In genomic region chr6:29749668-29750067, GRCh38 we compare ENCODE assay signal across 7 cellular contexts. TPM values are rescaled to one million over a fixed set of nuclear protein-coding genes. Genes with fewer than 3 reads are reported as not detected.
DNase-seq lines count a peak whose midpoint lies in the region; ATAC-seq and TF ChIP-seq lines count a peak whose summit lies in the region.

No MANE protein-coding gene starts in this region.

- BruUV-seq in HCT116 (replicated peaks; lab: Mats Ljungman, UMichigan): no TSS peak

- ATAC-seq in HCT116: no peak
- no peak for ATAC-seq in WTC11
- ATAC-seq in HG03025 (IDR thresholded peaks at IDR 0.05; ENCODE audit: low FRiP score, unreplicated experiment): no peak

- peak overlapping the region; percentile 97 for H3K4me2 ChIP-seq in HCT116 (ENCODE audit: low read length)

- intact Hi-C loops in HCT116 (cut with micrococcal nuclease): loop anchor here (5.0 kb wide), 1 partner anchor 42 kb away; no protein-coding TSS in a partner anchor

- H3K4me3 ChIP-seq in HCT116 (replicated peaks in 1 of 2; ENCODE audit: low read depth in 1 of 2, low read length in 2 of 2): peak overlapping the region in 1 of 2 experiments; percentile 87; a peak in 1 of 4 replicates
- peak overlapping the region; percentile 22 for H3K4me3 ChIP-seq in iPS-11a (ENCODE audit: low read depth, low read length)
- H3K4me3 ChIP-seq in skeletal muscle tissue (ENCODE audit: low read length in 3 of 3): peak overlapping the region; percentile 88 to 89 (median 89)

- DNase-seq in HCT116 (ENCODE audit: low read depth, low spot score) (no peak), WTC11 (ENCODE audit: low spot score) (no peak), HCEC 1CT (no peak), SIG-M5 (lab: John Stamatoyannopoulos, UW) (no peak)

- no peak for TF ChIP-seq POLR2A in HCT116 (IDR thresholded peaks at IDR 0.05; ENCODE audit: borderline replicate concordance, extremely low read depth, insufficient read depth, insufficient read length)

- TF ChIP-seq RAD21 in HCT116 (IDR thresholded peaks at IDR 0.05; ENCODE audit: low read depth): no peak

- no peak overlapping the region for H2AFZ ChIP-seq in HCT116 (ENCODE audit: low read depth, low read length, poor library complexity, severe bottlenecking)

- H3K27me3 Mint-ChIP-seq in WTC11 (ENCODE audit: low read depth): peaks cover 84% of the 10 kb centered on the region

- peaks cover 32% of the 10 kb centered on the region for H3K4me1 Mint-ChIP-seq in WTC11

- POLR2A ChIA-PET in HCT116 (lab: Charles Lee): interaction anchor here (1.8 kb wide), 1 partner anchor 9 kb away, joined by 12 read pairs; no protein-coding TSS in a partner anchor
- POLR2A ChIA-PET in WTC11 (lab: Charles Lee): interaction anchor here (1.5 kb wide), 1 partner anchor 9 kb away, joined by 6 read pairs; no protein-coding TSS in a partner anchor

- no peaks in the 10 kb centered on the region for H3K9me2 ChIP-seq in HCT116 (ENCODE audit: insufficient read depth)

- peak overlapping the region; percentile 94 for H3K4me3 Mint-ChIP-seq in WTC11

- H3K9ac ChIP-seq in HCT116 (ENCODE audit: low read length) (no peak overlapping the region), skeletal muscle tissue (ENCODE audit: low read depth in 1 of 3, low read length in 3 of 3) (peak overlapping the region in 1 of 3 donors; percentile 50)

- no peaks in the 10 kb centered on the region for H3K27me3 ChIP-seq in HCT116 (ENCODE audit: insufficient read depth, low read length)
- H3K27me3 ChIP-seq in skeletal muscle tissue (ENCODE audit: control insufficient read depth in 3 of 3, insufficient read depth in 3 of 3, low read length in 3 of 3): no peaks in the 10 kb centered on the region

- H3K9me3 ChIP-seq in HCT116 (ENCODE audit: control insufficient read depth in 1 of 2, insufficient read depth in 1 of 2, low read depth in 1 of 2, low read length in 2 of 2): no peaks in the 10 kb centered on the region
- no peaks in the 10 kb centered on the region for H3K9me3 ChIP-seq in skeletal muscle tissue (ENCODE audit: control insufficient read depth in 3 of 3, low read length in 3 of 3)

- H3K27ac Mint-ChIP-seq in WTC11: no peak overlapping the region

- RAD21 ChIA-PET in HCT116 (lab: Charles Lee; ENCODE audit: low non-redundant PET in 1 of 2, low total read pairs in 2 of 2, uncharacterized antibody in 2 of 2, unreplicated experiment in 2 of 2): no interaction called here

- H3K9me3 Mint-ChIP-seq in WTC11: peaks cover 6% of the 10 kb centered on the region; the same call in 1 of the 2 replicates

- H3K36me3 ChIP-seq in HCT116 (ENCODE audit: control insufficient read depth in 1 of 2, insufficient read depth in 2 of 2, low read length in 2 of 2): no peaks in the 10 kb centered on the region
- peaks cover 0 to 4% (median 3%) of the 10 kb centered on the region in 3 donors for H3K36me3 ChIP-seq in skeletal muscle tissue (ENCODE audit: control insufficient read depth in 3 of 3, insufficient read depth in 3 of 3, low read length in 3 of 3)

- H3K27ac ChIP-seq in HCT116 (ENCODE audit: low read depth, low read length) (no peak overlapping the region), skeletal muscle tissue (ENCODE audit: low read depth, low read length) (no peak overlapping the region)

- no peaks in the 10 kb centered on the region for H4K20me1 ChIP-seq in HCT116 (ENCODE audit: insufficient read depth)

- no peaks in the 10 kb centered on the region for H3K36me3 Mint-ChIP-seq in WTC11

- CTCF ChIA-PET in HCT116 (lab: Charles Lee): interaction anchor here (1.1 to 2.3 kb wide), 4 partner anchors 8 to 102 kb away, joined by 3 to 17 read pairs (median 6); no protein-coding TSS in a partner anchor
- CTCF ChIA-PET in WTC11 (lab: Charles Lee): interaction anchor here (0.6 to 3.0 kb wide), 15 partner anchors 10 to 470 kb away, joined by 3 to 38 read pairs (median 5); no protein-coding TSS in a partner anchor

- no peaks in the 10 kb centered on the region; the same call in 1 of the 2 replicates for H3K79me2 ChIP-seq in HCT116 (ENCODE audit: insufficient read depth, low read length)

- TF ChIP-seq CTCF in HCT116 (IDR thresholded peaks at IDR 0.05 in 2 of 3, conservative IDR thresholded peaks at IDR 0.05 in 1 of 3; ENCODE audit: borderline replicate concordance in 1 of 3, insufficient read depth in 1 of 3, low read depth in 2 of 3, low read length in 2 of 3) (no peak), WTC11 (IDR thresholded peaks at IDR 0.05) (no peak)

- H3K4me1 ChIP-seq in HCT116 (ENCODE audit: control insufficient read depth in 1 of 2, insufficient read depth in 2 of 2, low read length in 2 of 2) (peaks cover 3 to 32% of the 10 kb centered on the region in 2 experiments; a peak in 3 of 4 replicates), skeletal muscle tissue (ENCODE audit: control insufficient read depth in 3 of 3, insufficient read depth in 3 of 3, low read length in 3 of 3) (peaks cover 12 to 24% (median 22%) of the 10 kb centered on the region in 3 donors)

TF ChIP-seq in HCT116, 20 proteins besides CTCF, POLR2A, EP300 and RAD21 (continues in another document):
- TF ChIP-seq CEBPB (IDR thresholded peaks at IDR 0.05; ENCODE audit: low read depth) (no peak), REST (IDR thresholded peaks at IDR 0.05; ENCODE audit: low read depth) (no peak), ATF3 (IDR thresholded peaks at IDR 0.05) (no peak), EGR1 (IDR thresholded peaks at IDR 0.05; ENCODE audit: low read depth) (no peak), ELF1 (IDR thresholded peaks at IDR 0.05; ENCODE audit: borderline replicate concordance, low read depth) (no peak), ZNF274 (IDR thresholded peaks at IDR 0.05; ENCODE audit: low read depth, low read length) (no peak), SP1 (IDR thresholded peaks at IDR 0.05; ENCODE audit: low read depth) (no peak)

TF ChIP-seq in WTC11, 78 proteins besides CTCF, POLR2A, EP300 and RAD21 (continues in another document):
- TF ChIP-seq ZSCAN18 (CRISPR knock-in tag; IDR thresholded peaks at IDR 0.05) (no peak), ZNF416 (CRISPR knock-in tag; IDR thresholded peaks at IDR 0.05) (no peak), KAT7 (CRISPR knock-in tag; IDR thresholded peaks at IDR 0.05; ENCODE audit: borderline replicate concordance) (no peak), SMAD3 (CRISPR knock-in tag; IDR thresholded peaks at IDR 0.05; ENCODE audit: borderline replicate concordance) (no peak), FOXP1 (CRISPR knock-in tag; IDR thresholded peaks at IDR 0.05; ENCODE audit: borderline replicate concordance) (no peak), JAZF1 (CRISPR knock-in tag; IDR thresholded peaks at IDR 0.05) (no peak), NFATC4 (CRISPR knock-in tag; IDR thresholded peaks at IDR 0.05) (no peak), RORB (CRISPR knock-in tag; IDR thresholded peaks at IDR 0.05) (no peak), ATF3 (CRISPR knock-in tag; conservative IDR thresholded peaks at IDR 0.05) (no peak), RELA (CRISPR knock-in tag; IDR thresholded peaks at IDR 0.05; ENCODE audit: borderline replicate concordance) (no peak), TEAD1 (CRISPR knock-in tag; IDR thresholded peaks at IDR 0.05) (no peak), ZNF512 (CRISPR knock-in tag; IDR thresholded peaks at IDR 0.05; ENCODE audit: borderline replicate concordance) (no peak), ZNF121 (CRISPR knock-in tag; IDR thresholded peaks at IDR 0.05) (no peak), NR3C1 (CRISPR knock-in tag; conservative IDR thresholded peaks at IDR 0.05; ENCODE audit: low read depth) (no peak), ZNF219 (CRISPR knock-in tag; IDR thresholded peaks at IDR 0.05; ENCODE audit: borderline replicate concordance) (no peak), ZNF671 (CRISPR knock-in tag; IDR thresholded peaks at IDR 0.05) (no peak), MAX (CRISPR knock-in tag; IDR thresholded peaks at IDR 0.05) (no peak), ZNF396 (CRISPR knock-in tag; IDR thresholded peaks at IDR 0.05; ENCODE audit: borderline replicate concordance) (no peak)

RNA-seq across cellular contexts. Expression of gene HLA-F, which starts 26.4 kb away (rescaled TPM):
- total RNA-seq in HCT116 (2021; ENCODE audit: unreplicated experiment) (24.6 TPM), WTC11 (2021) (7.5 to 11.8 TPM (median 11.2 TPM) in 3 replicates), skeletal muscle tissue (12.0 TPM)
- polyA plus RNA-seq in HCT116 (2012): 35.5 and 49.9 TPM in 2 replicates
